Comparison of ENCODE assay signal across 1 cellular context in the genomic region with DNA sequence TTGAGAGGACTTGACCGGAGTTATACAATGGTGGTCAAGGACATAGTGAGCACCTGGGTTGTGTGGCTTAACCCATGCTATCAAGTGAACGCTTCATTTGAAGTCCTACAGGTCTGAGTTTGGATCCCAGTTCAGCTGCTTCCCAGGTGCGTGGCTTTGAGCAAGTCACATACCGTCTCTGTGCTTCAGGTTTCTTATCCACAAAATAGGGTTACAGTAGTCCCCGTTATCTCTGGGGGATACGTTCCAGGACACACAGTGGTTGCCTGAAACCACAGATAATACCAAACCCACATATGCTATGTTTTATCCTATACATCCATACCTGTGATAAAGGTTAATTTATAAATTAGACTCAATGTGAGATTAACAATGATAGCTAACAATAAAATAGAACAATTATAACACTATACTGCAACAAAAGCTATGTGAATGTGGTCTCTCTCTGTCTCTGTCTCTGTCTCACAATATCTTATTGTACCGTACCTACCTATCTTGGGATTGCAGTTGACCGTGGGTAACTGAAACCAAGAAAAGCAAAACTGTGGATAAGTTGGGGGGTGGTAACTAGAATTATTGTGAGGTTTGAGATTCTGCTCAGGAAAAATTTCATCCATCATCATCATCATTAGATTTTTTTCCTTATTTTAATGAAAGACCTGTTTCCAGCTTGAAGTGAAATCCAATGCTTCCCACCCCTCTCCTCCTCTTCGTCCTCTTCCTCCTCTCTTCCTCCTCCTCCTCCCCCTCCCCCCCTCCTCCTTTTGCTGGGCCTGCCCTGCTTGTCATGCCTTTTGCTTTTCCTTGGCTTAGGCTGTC.
TF ChIP-seq lines count a peak whose summit lies in the region.

No MANE protein-coding gene starts in this region.

TF ChIP-seq in GM23338, 12 proteins besides CTCF, POLR2A, EP300 and RAD21 (continued from another document):
- TF ChIP-seq, protein P1, sequence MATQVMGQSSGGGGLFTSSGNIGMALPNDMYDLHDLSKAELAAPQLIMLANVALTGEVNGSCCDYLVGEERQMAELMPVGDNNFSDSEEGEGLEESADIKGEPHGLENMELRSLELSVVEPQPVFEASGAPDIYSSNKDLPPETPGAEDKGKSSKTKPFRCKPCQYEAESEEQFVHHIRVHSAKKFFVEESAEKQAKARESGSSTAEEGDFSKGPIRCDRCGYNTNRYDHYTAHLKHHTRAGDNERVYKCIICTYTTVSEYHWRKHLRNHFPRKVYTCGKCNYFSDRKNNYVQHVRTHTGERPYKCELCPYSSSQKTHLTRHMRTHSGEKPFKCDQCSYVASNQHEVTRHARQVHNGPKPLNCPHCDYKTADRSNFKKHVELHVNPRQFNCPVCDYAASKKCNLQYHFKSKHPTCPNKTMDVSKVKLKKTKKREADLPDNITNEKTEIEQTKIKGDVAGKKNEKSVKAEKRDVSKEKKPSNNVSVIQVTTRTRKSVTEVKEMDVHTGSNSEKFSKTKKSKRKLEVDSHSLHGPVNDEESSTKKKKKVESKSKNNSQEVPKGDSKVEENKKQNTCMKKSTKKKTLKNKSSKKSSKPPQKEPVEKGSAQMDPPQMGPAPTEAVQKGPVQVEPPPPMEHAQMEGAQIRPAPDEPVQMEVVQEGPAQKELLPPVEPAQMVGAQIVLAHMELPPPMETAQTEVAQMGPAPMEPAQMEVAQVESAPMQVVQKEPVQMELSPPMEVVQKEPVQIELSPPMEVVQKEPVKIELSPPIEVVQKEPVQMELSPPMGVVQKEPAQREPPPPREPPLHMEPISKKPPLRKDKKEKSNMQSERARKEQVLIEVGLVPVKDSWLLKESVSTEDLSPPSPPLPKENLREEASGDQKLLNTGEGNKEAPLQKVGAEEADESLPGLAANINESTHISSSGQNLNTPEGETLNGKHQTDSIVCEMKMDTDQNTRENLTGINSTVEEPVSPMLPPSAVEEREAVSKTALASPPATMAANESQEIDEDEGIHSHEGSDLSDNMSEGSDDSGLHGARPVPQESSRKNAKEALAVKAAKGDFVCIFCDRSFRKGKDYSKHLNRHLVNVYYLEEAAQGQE (IDR thresholded peaks at IDR 0.05; ENCODE audit: unreplicated experiment), result no peak
- no peak for TF ChIP-seq EZH2 (IDR thresholded peaks at IDR 0.05; ENCODE audit: low read depth, unreplicated experiment)
- TF ChIP-seq EZH2phosphoT487 (IDR thresholded peaks at IDR 0.05; ENCODE audit: unreplicated experiment), result no peak
- no peak for TF ChIP-seq ZNF114 (CRISPR knock-in tag; IDR thresholded peaks at IDR 0.05)
- TF ChIP-seq JUNB (IDR thresholded peaks at IDR 0.05; ENCODE audit: unreplicated experiment), result no peak
- TF ChIP-seq, protein P2, sequence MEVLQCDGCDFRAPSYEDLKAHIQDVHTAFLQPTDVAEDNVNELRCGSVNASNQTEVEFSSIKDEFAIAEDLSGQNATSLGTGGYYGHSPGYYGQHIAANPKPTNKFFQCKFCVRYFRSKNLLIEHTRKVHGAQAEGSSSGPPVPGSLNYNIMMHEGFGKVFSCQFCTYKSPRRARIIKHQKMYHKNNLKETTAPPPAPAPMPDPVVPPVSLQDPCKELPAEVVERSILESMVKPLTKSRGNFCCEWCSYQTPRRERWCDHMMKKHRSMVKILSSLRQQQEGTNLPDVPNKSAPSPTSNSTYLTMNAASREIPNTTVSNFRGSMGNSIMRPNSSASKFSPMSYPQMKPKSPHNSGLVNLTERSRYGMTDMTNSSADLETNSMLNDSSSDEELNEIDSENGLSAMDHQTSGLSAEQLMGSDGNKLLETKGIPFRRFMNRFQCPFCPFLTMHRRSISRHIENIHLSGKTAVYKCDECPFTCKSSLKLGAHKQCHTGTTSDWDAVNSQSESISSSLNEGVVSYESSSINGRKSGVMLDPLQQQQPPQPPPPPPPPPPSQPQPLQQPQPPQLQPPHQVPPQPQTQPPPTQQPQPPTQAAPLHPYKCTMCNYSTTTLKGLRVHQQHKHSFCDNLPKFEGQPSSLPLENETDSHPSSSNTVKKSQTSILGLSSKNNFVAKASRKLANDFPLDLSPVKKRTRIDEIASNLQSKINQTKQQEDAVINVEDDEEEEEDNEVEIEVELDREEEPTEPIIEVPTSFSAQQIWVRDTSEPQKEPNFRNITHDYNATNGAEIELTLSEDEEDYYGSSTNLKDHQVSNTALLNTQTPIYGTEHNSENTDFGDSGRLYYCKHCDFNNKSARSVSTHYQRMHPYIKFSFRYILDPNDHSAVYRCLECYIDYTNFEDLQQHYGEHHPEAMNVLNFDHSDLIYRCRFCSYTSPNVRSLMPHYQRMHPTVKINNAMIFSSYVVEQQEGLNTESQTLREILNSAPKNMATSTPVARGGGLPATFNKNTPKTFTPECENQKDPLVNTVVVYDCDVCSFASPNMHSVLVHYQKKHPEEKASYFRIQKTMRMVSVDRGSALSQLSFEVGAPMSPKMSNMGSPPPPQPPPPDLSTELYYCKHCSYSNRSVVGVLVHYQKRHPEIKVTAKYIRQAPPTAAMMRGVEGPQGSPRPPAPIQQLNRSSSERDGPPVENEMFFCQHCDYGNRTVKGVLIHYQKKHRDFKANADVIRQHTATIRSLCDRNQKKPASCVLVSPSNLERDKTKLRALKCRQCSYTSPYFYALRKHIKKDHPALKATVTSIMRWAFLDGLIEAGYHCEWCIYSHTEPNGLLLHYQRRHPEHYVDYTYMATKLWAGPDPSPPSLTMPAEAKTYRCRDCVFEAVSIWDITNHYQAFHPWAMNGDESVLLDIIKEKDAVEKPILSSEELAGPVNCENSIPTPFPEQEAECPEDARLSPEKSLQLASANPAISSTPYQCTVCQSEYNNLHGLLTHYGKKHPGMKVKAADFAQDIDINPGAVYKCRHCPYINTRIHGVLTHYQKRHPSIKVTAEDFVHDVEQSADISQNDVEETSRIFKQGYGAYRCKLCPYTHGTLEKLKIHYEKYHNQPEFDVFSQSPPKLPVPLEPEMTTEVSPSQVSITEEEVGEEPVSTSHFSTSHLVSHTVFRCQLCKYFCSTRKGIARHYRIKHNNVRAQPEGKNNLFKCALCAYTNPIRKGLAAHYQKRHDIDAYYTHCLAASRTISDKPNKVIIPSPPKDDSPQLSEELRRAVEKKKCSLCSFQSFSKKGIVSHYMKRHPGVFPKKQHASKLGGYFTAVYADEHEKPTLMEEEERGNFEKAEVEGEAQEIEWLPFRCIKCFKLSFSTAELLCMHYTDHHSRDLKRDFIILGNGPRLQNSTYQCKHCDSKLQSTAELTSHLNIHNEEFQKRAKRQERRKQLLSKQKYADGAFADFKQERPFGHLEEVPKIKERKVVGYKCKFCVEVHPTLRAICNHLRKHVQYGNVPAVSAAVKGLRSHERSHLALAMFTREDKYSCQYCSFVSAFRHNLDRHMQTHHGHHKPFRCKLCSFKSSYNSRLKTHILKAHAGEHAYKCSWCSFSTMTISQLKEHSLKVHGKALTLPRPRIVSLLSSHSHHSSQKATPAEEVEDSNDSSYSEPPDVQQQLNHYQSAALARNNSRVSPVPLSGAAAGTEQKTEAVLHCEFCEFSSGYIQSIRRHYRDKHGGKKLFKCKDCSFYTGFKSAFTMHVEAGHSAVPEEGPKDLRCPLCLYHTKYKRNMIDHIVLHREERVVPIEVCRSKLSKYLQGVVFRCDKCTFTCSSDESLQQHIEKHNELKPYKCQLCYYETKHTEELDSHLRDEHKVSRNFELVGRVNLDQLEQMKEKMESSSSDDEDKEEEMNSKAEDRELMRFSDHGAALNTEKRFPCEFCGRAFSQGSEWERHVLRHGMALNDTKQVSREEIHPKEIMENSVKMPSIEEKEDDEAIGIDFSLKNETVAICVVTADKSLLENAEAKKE (CRISPR knock-in tag; IDR thresholded peaks at IDR 0.05), result no peak
- TF ChIP-seq STAT1 (IDR thresholded peaks at IDR 0.05; ENCODE audit: unreplicated experiment), result no peak
- TF ChIP-seq ZNF331 (CRISPR knock-in tag; IDR thresholded peaks at IDR 0.05; ENCODE audit: low read depth), result no peak
- no peak for TF ChIP-seq CREB1 (CRISPR knock-in tag; IDR thresholded peaks at IDR 0.05; ENCODE audit: low read depth)
